Comparison of ENCODE assay signal across 8 cellular contexts in genomic region chr3:172040078-172040975, GRCh38. TPM values are rescaled to one million over a fixed set of nuclear protein-coding genes. Genes with fewer than 3 reads are reported as not detected.
DNase-seq lines count a peak whose midpoint lies in the region; ATAC-seq and TF ChIP-seq lines count a peak whose summit lies in the region.

No MANE protein-coding gene starts in this region.

- peaks cover 7 to 67% (median 44%) of the 10 kb centered on the region in 6 donors for H3K4me1 ChIP-seq in spleen

- WGBS in spleen, 5 donors: 1 to 3% (median 1%) methylated on average over 32 to 103 of the region's 103 CpGs

- no peak for ATAC-seq in GM18867 (IDR thresholded peaks at IDR 0.05; ENCODE audit: unreplicated experiment)

- H3K27ac ChIP-seq in WERI-Rb-1 (peak overlapping the region; percentile 89), cingulate gyrus (ENCODE audit: low read depth, low read length) (peak overlapping the region; percentile 79), spleen (peak overlapping the region; percentile 93 to 99 (median 97))

- TF ChIP-seq CTCF in WERI-Rb-1 (IDR thresholded peaks at IDR 0.05; ENCODE audit: low read depth, low read length) (peak; percentile 19; the same call in 1 of the 2 replicates), kidney epithelial cell (IDR thresholded peaks at IDR 0.05; ENCODE audit: insufficient read depth, low read length, poor library complexity, severe bottlenecking) (peak; percentile 16), spleen (IDR thresholded peaks at IDR 0.05 in 8 of 11, conservative IDR thresholded peaks at IDR 0.05 in 3 of 11) (peak in 1 of 11 experiments; percentile 16)

- H3K36me3 ChIP-seq in WERI-Rb-1 (peaks cover 5% of the 10 kb centered on the region; the same call in 1 of the 2 replicates), kidney epithelial cell (ENCODE audit: control insufficient read depth, insufficient read depth, low read length) (no peaks in the 10 kb centered on the region), spleen (no peaks in the 10 kb centered on the region)

- H3K9me3 ChIP-seq in WERI-Rb-1 (ENCODE audit: severe bottlenecking) (no peaks in the 10 kb centered on the region), spleen (no peaks in the 10 kb centered on the region)

- peak; percentile 83 for DNase-seq in EL
- peak; percentile 79 for DNase-seq in GOT3 (lab: John Stamatoyannopoulos, UW)
- DNase-seq in NCI-H1092 (lab: John Stamatoyannopoulos, UW): peak; percentile 7
- peak; percentile 74 for DNase-seq in WERI-Rb-1
- DNase-seq in kidney epithelial cell (ENCODE audit: low read depth): no peak
- DNase-seq in spleen: peak; percentile 94

- TF ChIP-seq POLR2A in spleen (IDR thresholded peaks at IDR 0.05): peak in 1 of 3 donors; percentile 50

- H3K27me3 ChIP-seq in WERI-Rb-1 (ENCODE audit: insufficient read depth, low read depth, severe bottlenecking) (no peaks in the 10 kb centered on the region), kidney epithelial cell (ENCODE audit: control insufficient read depth, insufficient read depth, low read length) (no peaks in the 10 kb centered on the region), spleen (replicated peaks in 1 of 7) (peaks cover 0 to 10% (median 0%) of the 10 kb centered on the region in 7 donors)

- intact Hi-C loops in spleen (cut with DNase I; ENCODE audit: low total_unique reads): no loop called here

- H3K4me3 ChIP-seq in WERI-Rb-1 (ENCODE audit: low read depth, low read length) (peak overlapping the region; percentile 62), kidney epithelial cell (ENCODE audit: low read depth, low read length) (peak overlapping the region; percentile 71), spleen (peak overlapping the region; percentile 74 to 99 (median 90))

RNA-seq across cellular contexts. Expression of gene FNDC3B, which starts 0.9 kb away (rescaled TPM):
- total RNA-seq in kidney epithelial cell (70.2 and 71.3 TPM in 2 replicates), spleen (100 to 1,000 TPM in 6 of 7 donors, 10 to 100 TPM in 1; 88.8 to 149 (median 110) TPM)
- polyA plus RNA-seq in spleen: 1 to 10 TPM; 3.1 to 9.1 (median 4.5) TPM
